In genomic region chr1:27856561-27857343, GRCh38 we compare ENCODE assay signal across 19 cellular contexts.
"Had no signal": no experiment of that assay in that cellular context is flagged by ENCODE, and none has a peak within 500 bp of the region (broad histone marks: within the 10 kb centered on the region; RNA-seq: fewer than 3 reads in every experiment).

No MANE protein-coding gene starts in this region.

- H3K27ac ChIP-seq: cardiac muscle cell, esophagus squamous epithelium, lower lobe of right lung, tibial nerve, uterus, VCaP had no signal

- H3K4me1 ChIP-seq: uterus had no signal

- H3K27me3 ChIP-seq: cardiac muscle cell, esophagus squamous epithelium, tibial nerve, uterus had no signal

- H3K9me3 Mint-ChIP-seq: activated CD4-positive, alpha-beta memory T cell treated with anti-CD3 and anti-CD28 coated beads, Interleukin-2, amount 10 ng/mL, durations not matched to agents 7 days and 5 days; activated naive CD8-positive, alpha-beta T cell treated with anti-CD3 and anti-CD28 coated beads for 36 hours; effector memory CD8-positive, alpha-beta T cell; mesothelial cell of epicardium; stimulated activated naive CD8-positive, alpha-beta T cell treated with anti-CD3 and anti-CD28 coated beads, Interleukin-15, Interleukin-2, amounts not matched to agents 100 ng/mL and 50 ng/mL, for 24 hours had no signal

- H3K4me3 ChIP-seq: cardiac muscle cell, esophagus squamous epithelium, lower lobe of right lung, tibial nerve, uterus had no signal

- H3K4me3 Mint-ChIP-seq: activated CD4-positive, alpha-beta memory T cell treated with anti-CD3 and anti-CD28 coated beads, Interleukin-2, amount 10 ng/mL, durations not matched to agents 7 days and 5 days; activated naive CD8-positive, alpha-beta T cell treated with anti-CD3 and anti-CD28 coated beads for 36 hours; effector memory CD8-positive, alpha-beta T cell; mesothelial cell of epicardium; nephron progenitor cell; stimulated activated naive CD8-positive, alpha-beta T cell treated with anti-CD3 and anti-CD28 coated beads, Interleukin-15, Interleukin-2, amounts not matched to agents 100 ng/mL and 50 ng/mL, for 24 hours had no signal

- H3K9me3 ChIP-seq: esophagus squamous epithelium, lower lobe of right lung, tibial nerve, uterus had no signal

- DNase-seq: activated CD4-positive, alpha-beta memory T cell treated with anti-CD3 and anti-CD28 coated beads, Interleukin-2, amount 10 ng/mL, durations not matched to agents 7 days and 5 days; activated CD4-positive, alpha-beta T cell treated with anti-CD3 and anti-CD28 coated beads for 4 hours; activated naive CD4-positive, alpha-beta T cell; activated naive CD8-positive, alpha-beta T cell treated with anti-CD3 and anti-CD28 coated beads for 36 hours; amygdala; effector memory CD8-positive, alpha-beta T cell; esophagus squamous epithelium; left colon; lower lobe of right lung; nephron progenitor cell; occipital lobe; retina; stimulated activated CD4-positive, alpha-beta T cell treated with anti-CD3 and anti-CD28 coated beads, Interleukin-2, amount 100 ng/mL, for 24 hours; uterus had no signal

- H3K27me3 Mint-ChIP-seq: activated CD4-positive, alpha-beta memory T cell treated with anti-CD3 and anti-CD28 coated beads, Interleukin-2, amount 10 ng/mL, durations not matched to agents 7 days and 5 days; activated naive CD8-positive, alpha-beta T cell treated with anti-CD3 and anti-CD28 coated beads for 36 hours; effector memory CD8-positive, alpha-beta T cell; stimulated activated naive CD8-positive, alpha-beta T cell treated with anti-CD3 and anti-CD28 coated beads, Interleukin-15, Interleukin-2, amounts not matched to agents 100 ng/mL and 50 ng/mL, for 24 hours had no signal

- H3K36me3 ChIP-seq: uterus had no signal

- ATAC-seq: effector memory CD8-positive, alpha-beta T cell; left colon; lower lobe of right lung had no signal
